Comparison of ENCODE assay signal across 16 cellular contexts in the genomic region with DNA sequence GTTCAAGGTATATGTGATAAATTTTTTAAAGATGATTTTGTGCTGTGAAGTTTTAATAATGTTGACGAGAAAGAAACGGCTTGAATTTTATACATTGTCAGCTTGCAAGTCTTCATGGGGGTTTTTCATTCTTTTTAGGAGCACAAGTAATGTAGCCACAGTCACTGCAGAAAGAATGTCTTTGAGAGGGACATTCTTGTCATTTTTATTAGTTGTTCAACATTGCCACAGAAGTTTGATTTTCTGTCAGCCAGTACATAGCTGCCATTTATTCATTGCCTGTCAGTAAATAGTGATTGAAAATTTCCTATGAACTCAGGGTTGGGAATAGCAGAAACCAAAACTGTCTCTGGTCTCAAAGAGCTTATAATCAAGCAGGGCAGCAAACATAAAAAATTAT.
DNase-seq lines count a peak whose midpoint lies in the region; TF ChIP-seq lines count a peak whose summit lies in the region.
"Had no signal": no experiment of that assay in that cellular context is flagged by ENCODE, and none has a peak within 500 bp of the region (broad histone marks: within the 10 kb centered on the region; RNA-seq: fewer than 3 reads in every experiment).

No MANE protein-coding gene starts in this region.

- H3K4me1 Mint-ChIP-seq in Caco-2 (ENCODE audit: low read depth, unreplicated experiment): peaks cover 42% of the 10 kb centered on the region

- no peaks in the 10 kb centered on the region for H3K79me2 ChIP-seq in mesendoderm (ENCODE audit: control insufficient read depth, insufficient read depth, low read length)
- H3K79me2 ChIP-seq in Karpas-422 (ENCODE audit: low read length): no peaks in the 10 kb centered on the region

- H4K8ac ChIP-seq in mesendoderm (ENCODE audit: low read depth, low read length): no peak overlapping the region

- CTCF ChIA-PET in Caco-2 (lab: Charles Lee): no interaction called here

- H3K4me1 ChIP-seq in Caco-2 (peaks cover 38% of the 10 kb centered on the region), ascending aorta (peaks cover 50 to 68% of the 10 kb centered on the region in 2 donors), muscle layer of colon (ENCODE audit: insufficient read depth, low read length) (peaks cover 79% of the 10 kb centered on the region), stomach (peaks cover 45 to 84% (median 72%) of the 10 kb centered on the region in 4 donors), mesendoderm (ENCODE audit: control insufficient read depth, low read depth, low read length) (no peaks in the 10 kb centered on the region), Karpas-422 (ENCODE audit: low read length) (peaks cover 9% of the 10 kb centered on the region; the same call in 1 of the 2 replicates)

- no peaks in the 10 kb centered on the region for H3K27me3 ChIP-seq in Caco-2 (replicated peaks; ENCODE audit: control insufficient read depth, insufficient read depth, low read length)
- H3K27me3 ChIP-seq in ascending aorta: no peaks in the 10 kb centered on the region
- no peaks in the 10 kb centered on the region for H3K27me3 ChIP-seq in muscle layer of colon (ENCODE audit: control insufficient read depth in 1 of 2, insufficient read depth in 2 of 2, low read length in 2 of 2)
- no peaks in the 10 kb centered on the region for H3K27me3 ChIP-seq in stomach
- H3K27me3 ChIP-seq in mesendoderm (ENCODE audit: insufficient read depth, low read length, poor library complexity): no peaks in the 10 kb centered on the region
- H3K27me3 ChIP-seq in Karpas-422 (ENCODE audit: low read length): no peaks in the 10 kb centered on the region
- H3K27me3 ChIP-seq: ovary had no signal

- peaks cover 33% of the 10 kb centered on the region for H3K36me3 Mint-ChIP-seq in Caco-2 (ENCODE audit: insufficient read depth, unreplicated experiment)

- H4K20me1 ChIP-seq in Karpas-422 (ENCODE audit: insufficient read depth, low read depth, low read length): no peaks in the 10 kb centered on the region

- 52 to 62% (median 55%) methylated on average over 2 of the region's 2 CpGs for WGBS in stomach, 5 donors
- 100% methylated on average over 2 of the region's 2 CpGs for WGBS in mesendoderm (ENCODE audit: extremely low coverage, insufficient coverage, low lambda C conversion rate)

- H3K9me3 Mint-ChIP-seq in Caco-2 (ENCODE audit: unreplicated experiment): no peaks in the 10 kb centered on the region
- H3K9me3 Mint-ChIP-seq: activated CD4-positive, alpha-beta T cell treated with anti-CD3 and anti-CD28 coated beads, Interleukin-2, amount 10 ng/mL, durations not matched to agents 7 days and 5 days; CD8-positive, alpha-beta memory T cell; HFFc6 had no signal

- no peak overlapping the region for H2AK5ac ChIP-seq in mesendoderm (ENCODE audit: low read length)

- H3K9me2 ChIP-seq in Karpas-422 (replicated peaks; ENCODE audit: insufficient read depth, low read length): no peaks in the 10 kb centered on the region

- POLR2A ChIA-PET in Caco-2 (lab: Charles Lee): no interaction called here

- peak overlapping the region; percentile 63 for H3K27ac Mint-ChIP-seq in Caco-2 (ENCODE audit: unreplicated experiment)
- H3K27ac Mint-ChIP-seq: activated CD4-positive, alpha-beta T cell treated with anti-CD3 and anti-CD28 coated beads, Interleukin-2, amount 10 ng/mL, durations not matched to agents 7 days and 5 days had no signal

- no peak overlapping the region for H3K4me2 ChIP-seq in mesendoderm (ENCODE audit: low read length)
- no peak overlapping the region for H3K4me2 ChIP-seq in Karpas-422 (ENCODE audit: low read depth, low read length, poor library complexity, severe bottlenecking)
- H3K4me2 ChIP-seq: smooth muscle cell had no signal

- H4K5ac ChIP-seq in mesendoderm (ENCODE audit: low read length): no peak overlapping the region

- no peak for TF ChIP-seq POLR2A in stomach (IDR thresholded peaks at IDR 0.05)

- H2BK5ac ChIP-seq in mesendoderm (ENCODE audit: low read length): no peak overlapping the region

- H3K9me3 ChIP-seq in Caco-2: no peaks in the 10 kb centered on the region
- H3K9me3 ChIP-seq in ascending aorta: no peaks in the 10 kb centered on the region
- H3K9me3 ChIP-seq in muscle layer of colon (ENCODE audit: low read length): no peaks in the 10 kb centered on the region
- H3K9me3 ChIP-seq in stomach: no peaks in the 10 kb centered on the region
- no peaks in the 10 kb centered on the region for H3K9me3 ChIP-seq in Karpas-422 (ENCODE audit: low read length)
- H3K9me3 ChIP-seq: ovary had no signal

- no peak overlapping the region for H3K4ac ChIP-seq in mesendoderm (ENCODE audit: low read depth, low read length)

- no peak overlapping the region for H2AFZ ChIP-seq in Karpas-422 (ENCODE audit: low read length)

- BruUV-seq in Caco-2 (replicated peaks; lab: Mats Ljungman, UMichigan): no TSS peak

- intact Hi-C loops in Caco-2 (cut with micrococcal nuclease; ENCODE audit: unreplicated experiment) (loop anchor here (5.0 kb wide), 1 partner anchor 156 kb away; a partner anchor contains a TSS), ascending aorta (cut with DNase I) (loop anchor here (2.0 to 5.0 kb wide), 2 partner anchors 17 to 39 kb away; no protein-coding TSS in a partner anchor), stomach (cut with DNase I; ENCODE audit: low total_unique reads) (no loop called here)

- H3K36me3 ChIP-seq in Caco-2 (ENCODE audit: control insufficient read depth, insufficient read depth, low read length) (peaks cover 2% of the 10 kb centered on the region), ascending aorta (peaks cover 0 to 4% of the 10 kb centered on the region in 2 donors), muscle layer of colon (ENCODE audit: insufficient read depth, low read length) (peaks cover 3% of the 10 kb centered on the region), stomach (peaks cover 0 to 15% (median 8%) of the 10 kb centered on the region in 4 donors), mesendoderm (ENCODE audit: control insufficient read depth, insufficient read depth, low read length) (no peaks in the 10 kb centered on the region), Karpas-422 (ENCODE audit: insufficient read depth, low read length) (no peaks in the 10 kb centered on the region)
- H3K36me3 ChIP-seq: ovary had no signal

- H3K9ac ChIP-seq in muscle layer of colon (ENCODE audit: low read length) (peak overlapping the region; percentile 4), mesendoderm (ENCODE audit: low read length) (no peak overlapping the region), Karpas-422 (ENCODE audit: low read length) (no peak overlapping the region)

- no peak overlapping the region for H2BK15ac ChIP-seq in mesendoderm (replicated peaks; ENCODE audit: low read depth)

- no peak for TF ChIP-seq EP300 in stomach (IDR thresholded peaks at IDR 0.05)

- peak overlapping the region; percentile 5 for H3K4me3 Mint-ChIP-seq in Caco-2 (ENCODE audit: unreplicated experiment)
- H3K4me3 Mint-ChIP-seq: activated CD4-positive, alpha-beta T cell treated with anti-CD3 and anti-CD28 coated beads, Interleukin-2, amount 10 ng/mL, durations not matched to agents 7 days and 5 days; CD8-positive, alpha-beta memory T cell; HFFc6 had no signal

- H3K27ac ChIP-seq in ascending aorta (peak overlapping the region; percentile 72 to 86), muscle layer of colon (ENCODE audit: low read depth, low read length) (peak overlapping the region; percentile 84), stomach (peak overlapping the region in 4 of 5 donors; percentile 72 to 83 (median 80)), mesendoderm (ENCODE audit: low read depth, low read length) (no peak overlapping the region), Karpas-422 (ENCODE audit: low read length) (no peak overlapping the region)
- H3K27ac ChIP-seq: RWPE1 had no signal

- H3K18ac ChIP-seq in mesendoderm (ENCODE audit: low read length): no peak overlapping the region

- H3K79me1 ChIP-seq in mesendoderm (ENCODE audit: low read length): no peaks in the 10 kb centered on the region

- DNase-seq in Caco-2 (no peak), ascending aorta (ENCODE audit: low spot score in 2 of 2) (no peak), stomach (no peak), mesendoderm (no peak), SHP77 treated with DMSO at 0.1 percent for 48 hours (lab: John Stamatoyannopoulos, UW) (no peak), Karpas-422 (no peak), NCI-H2029 treated with DMSO at 0.1 percent for 48 hours (lab: John Stamatoyannopoulos, UW) (no peak)
- DNase-seq: activated CD4-positive, alpha-beta T cell treated with anti-CD3 and anti-CD28 coated beads, Interleukin-2, amount 10 ng/mL, durations not matched to agents 7 days and 5 days; activated naive CD4-positive, alpha-beta T cell treated with Interleukin-2 at 50 U/mL for 16 hours; CD8-positive, alpha-beta memory T cell; HFFc6; NCI-H2171 had no signal

- no peak for TF ChIP-seq CTCF in Caco-2 (IDR thresholded peaks at IDR 0.05; ENCODE audit: insufficient read depth in 1 of 2, low read depth in 1 of 2, low read length in 1 of 2, severe bottlenecking in 1 of 2, unreplicated experiment in 1 of 2)
- TF ChIP-seq CTCF in ascending aorta (IDR thresholded peaks at IDR 0.05): no peak
- TF ChIP-seq CTCF in stomach (IDR thresholded peaks at IDR 0.05): no peak

- no peak overlapping the region for H3K56ac ChIP-seq in mesendoderm (ENCODE audit: low read length)

- H3K4me3 ChIP-seq in Caco-2 (ENCODE audit: low read depth, low read length) (no peak overlapping the region), ascending aorta (no peak overlapping the region), muscle layer of colon (ENCODE audit: low read depth in 1 of 2, low read length in 2 of 2) (no peak overlapping the region), stomach (no peak overlapping the region), mesendoderm (ENCODE audit: low read length) (no peak overlapping the region), Karpas-422 (ENCODE audit: low read length) (no peak overlapping the region)
- H3K4me3 ChIP-seq: ovary, smooth muscle cell had no signal

- no peaks in the 10 kb centered on the region for H3K27me3 Mint-ChIP-seq in Caco-2 (ENCODE audit: insufficient read depth, unreplicated experiment)
- H3K27me3 Mint-ChIP-seq: activated CD4-positive, alpha-beta T cell treated with anti-CD3 and anti-CD28 coated beads, Interleukin-2, amount 10 ng/mL, durations not matched to agents 7 days and 5 days; CD8-positive, alpha-beta memory T cell had no signal

- no peak overlapping the region for H2BK120ac ChIP-seq in mesendoderm (ENCODE audit: low read depth, low read length)

- H3K23ac ChIP-seq in mesendoderm (ENCODE audit: low read length): no peak overlapping the region

Comparison
In these comparisons a context has a peak if more than half of its experiments do, and no peak if none do; other contexts are left out.
1. H3K27ac ChIP-seq: peak in ascending aorta (2 of 2), muscle layer of colon (single experiment) and stomach (4 of 5); none in mesendoderm (single experiment) and Karpas-422 (single experiment).